8 cellular contexts compared by ENCODE assay signal in genomic region chr9:87479801-87480201, GRCh38. TPM values are rescaled to one million over a fixed set of nuclear protein-coding genes. Genes with fewer than 3 reads are reported as not detected.
A peak's percentile ranks its signal among the peaks of the same experiment; 100 is the strongest.
DNase-seq lines count a peak whose midpoint lies in the region; ATAC-seq, FAIRE-seq and TF ChIP-seq lines count a peak whose summit lies in the region.

No MANE protein-coding gene starts in this region.

- no peak for FAIRE-seq in frontal cortex (lab: Jason Lieb, UNC)

- peak; percentile 23 for DNase-seq in stimulated activated CD4-positive, alpha-beta T cell treated with anti-CD3 and anti-CD28 coated beads, Interleukin-15, amount 100 ng/mL, for 24 hours
- no peak for DNase-seq in stimulated activated CD4-positive, alpha-beta T cell treated with anti-CD3 and anti-CD28 coated beads, Interleukin-4, amount 100 ng/mL, for 1 hour
- DNase-seq in SK-N-MC (ENCODE audit: low read depth, low spot score) (no peak), non-pigmented ciliary epithelial cell (ENCODE audit: low read depth) (peak; percentile 27), frontal cortex (ENCODE audit: low spot score in 2 of 2) (no peak), NCI-H1436 (lab: John Stamatoyannopoulos, UW) (no peak), stomach (no peak)

- H3K4me3 ChIP-seq in SK-N-MC (no peak overlapping the region), stomach (no peak overlapping the region)

- no peaks in the 10 kb centered on the region for H3K9me3 ChIP-seq in SK-N-MC (ENCODE audit: low read depth, low read length)
- H3K9me3 ChIP-seq in stomach = no peaks in the 10 kb centered on the region

- no peaks in the 10 kb centered on the region for H3K27me3 ChIP-seq in stomach

- peak; percentile 61 for ATAC-seq in HG03045 (IDR thresholded peaks at IDR 0.05; ENCODE audit: unreplicated experiment)

- intact Hi-C loops in stomach (cut with DNase I; ENCODE audit: low total_unique reads) = loop anchor here (5.0 kb wide), 1 partner anchor 128 kb away; no protein-coding TSS in a partner anchor

- H3K4me1 ChIP-seq in stomach = no peaks in the 10 kb centered on the region

- no peaks in the 10 kb centered on the region; the same call in 1 of the 2 replicates for H3K36me3 ChIP-seq in SK-N-MC (ENCODE audit: insufficient read depth, low read length)
- H3K36me3 ChIP-seq in stomach = no peaks in the 10 kb centered on the region

- peak overlapping the region; percentile 82 for H3K27ac ChIP-seq in SK-N-MC
- no peak overlapping the region for H3K27ac ChIP-seq in stomach

- no peak for TF ChIP-seq POLR2A in stomach (IDR thresholded peaks at IDR 0.05)

- H3K9ac ChIP-seq in SK-N-MC (ENCODE audit: insufficient read length) = peak overlapping the region; percentile 32

- TF ChIP-seq EP300 in stomach (IDR thresholded peaks at IDR 0.05) = no peak

- WGBS in stomach, 5 donors = 56 to 79% (median 70%) methylated on average over 4 of the region's 4 CpGs

- TF ChIP-seq CTCF in stomach (IDR thresholded peaks at IDR 0.05) = no peak

RNA-seq across cellular contexts. Expression of gene DAPK1, which starts 17.9 kb away (rescaled TPM):
- total RNA-seq in frontal cortex (66.0 TPM), stomach (10 to 100 TPM; 40.3 to 88.7 (median 63.0) TPM)
- 10 to 100 TPM in 1 of 3 donors, 1 to 10 TPM in 2; 9.0 to 11.5 (median 9.4) TPM for polyA plus RNA-seq in stomach

Comparison
In these comparisons a context has a peak if more than half of its experiments do, and no peak if none do; other contexts are left out.
1. DNase-seq: peak in stimulated activated CD4-positive, alpha-beta T cell treated with anti-CD3 and anti-CD28 coated beads, Interleukin-15, amount 100 ng/mL, for 24 hours (single experiment) and non-pigmented ciliary epithelial cell (single experiment); none in stimulated activated CD4-positive, alpha-beta T cell treated with anti-CD3 and anti-CD28 coated beads, Interleukin-4, amount 100 ng/mL, for 1 hour (single experiment), SK-N-MC (single experiment), frontal cortex (0 of 2), NCI-H1436 (single experiment) and stomach (single experiment).